ENCODE assay signal across 9 cellular contexts in genomic region chr12:55996201-55996714, GRCh38. TPM values are rescaled to one million over a fixed set of nuclear protein-coding genes. Genes with fewer than 3 reads are reported as not detected.
DNase-seq lines count a peak whose midpoint lies in the region; ATAC-seq and TF ChIP-seq lines count a peak whose summit lies in the region.
"Had no signal": no experiment of that assay in that cellular context is flagged by ENCODE, and none has a peak within 500 bp of the region (broad histone marks: within the 10 kb centered on the region; RNA-seq: fewer than 3 reads in every experiment).

No MANE protein-coding gene starts in this region.

- peak; percentile 81 for ATAC-seq in aorta (ENCODE audit: low FRiP score)
- no peak for ATAC-seq in GM18517 (IDR thresholded peaks at IDR 0.05; ENCODE audit: unreplicated experiment)

- no peaks in the 10 kb centered on the region for H4K20me1 ChIP-seq in SK-N-SH (ENCODE audit: insufficient read depth)

- peaks cover 20% of the 10 kb centered on the region for H3K27me3 Mint-ChIP-seq in activated naive CD8-positive, alpha-beta T cell treated with anti-CD3 and anti-CD28 coated beads for 36 hours
- H3K27me3 Mint-ChIP-seq in glutamatergic neuron (ENCODE audit: unreplicated experiment) = no peaks in the 10 kb centered on the region

- TF ChIP-seq CTCF in SK-N-SH (IDR thresholded peaks at IDR 0.05) (peak; percentile 93), glutamatergic neuron (IDR thresholded peaks at IDR 0.05; ENCODE audit: partially characterized antibody, unreplicated experiment) (peak; percentile 86), ovary (IDR thresholded peaks at IDR 0.05) (peak; percentile 68 to 84 (median 80))

- peak overlapping the region; percentile 99 for H3K4me2 ChIP-seq in SK-N-SH

- no peaks in the 10 kb centered on the region for H3K9me3 Mint-ChIP-seq in activated naive CD8-positive, alpha-beta T cell treated with anti-CD3 and anti-CD28 coated beads for 36 hours
- H3K9me3 Mint-ChIP-seq in glutamatergic neuron (ENCODE audit: unreplicated experiment) = peaks cover 9% of the 10 kb centered on the region

- H3K79me2 ChIP-seq in SK-N-SH (ENCODE audit: insufficient read depth) = peaks cover 9% of the 10 kb centered on the region; the same call in 1 of the 2 replicates

- H3K27me3 ChIP-seq in MG63 (no peaks in the 10 kb centered on the region), SK-N-SH (ENCODE audit: insufficient read depth) (no peaks in the 10 kb centered on the region), ovary (no peaks in the 10 kb centered on the region), aorta (ENCODE audit: control insufficient read depth in 1 of 2, insufficient read depth in 2 of 2, low read length in 1 of 2) (no peaks in the 10 kb centered on the region)

- peaks cover 26% of the 10 kb centered on the region for H3F3A ChIP-seq in SK-N-SH (replicated peaks; ENCODE audit: insufficient read depth)

- peaks cover 5% of the 10 kb centered on the region for H3K36me3 Mint-ChIP-seq in activated naive CD8-positive, alpha-beta T cell treated with anti-CD3 and anti-CD28 coated beads for 36 hours
- H3K36me3 Mint-ChIP-seq in glutamatergic neuron (ENCODE audit: unreplicated experiment) = no peaks in the 10 kb centered on the region

- peak overlapping the region; percentile 70 for H3K4me3 ChIP-seq in MG63
- H3K4me3 ChIP-seq in SK-N-SH (ENCODE audit: low read depth in 2 of 2, low read length in 1 of 2) = peak overlapping the region; percentile 85 to 97
- peak overlapping the region; percentile 52 for H3K4me3 ChIP-seq in ovary
- peak overlapping the region; percentile 47 to 85 for H3K4me3 ChIP-seq in aorta (ENCODE audit: low read length in 2 of 2)

- TF ChIP-seq EP300 in SK-N-SH (IDR thresholded peaks at IDR 0.05; ENCODE audit: borderline replicate concordance in 1 of 2, low read depth in 1 of 2, low read length in 1 of 2) (no peak), ovary (IDR thresholded peaks at IDR 0.05) (no peak)

- no peaks in the 10 kb centered on the region for H3K9me2 ChIP-seq in SK-N-SH

- intact Hi-C loops in ovary (cut with DNase I) (loop anchor here (2.0 to 10.0 kb wide), 3 partner anchors 41 to 49 kb away; partner anchors contain the start of gene RPS26 (in 3 of the 4)), aorta (cut with DNase I) (loop anchor here (5.0 kb wide), 2 partner anchors 36 to 46 kb away; partner anchors contain the start of gene RPS26 (in 1 of the 2))

- CTCF ChIA-PET in SK-N-SH (lab: Yijun Ruan, JAX) = interaction anchor here (0.6 to 10.8 kb wide), 36 partner anchors 8 to 317 kb away, joined by 3 to 183 read pairs (median 4); partner anchors contain the start of genes IKZF4, RAB5B, RPL41 and ZC3H10

- POLR2A ChIA-PET in SK-N-SH (lab: Yijun Ruan, JAX) = interaction anchor here (1.1 to 2.2 kb wide), 4 partner anchors 11 to 108 kb away, joined by 4 to 11 read pairs (median 5); partner anchors contain the start of gene PA2G4

- DNase-seq in DMS53 treated with DMSO at 0.1 percent for 48 hours (lab: John Stamatoyannopoulos, UW; ENCODE audit: unreplicated experiment) (peak; percentile 57), MG63 (peak; percentile 34), SK-N-SH (peak; percentile 70), glutamatergic neuron (peak; percentile 50), ovary (peak in 3 of 5 donors; percentile 35 to 65 (median 55)), aorta (no peak)
- DNase-seq in activated naive CD8-positive, alpha-beta T cell treated with anti-CD3 and anti-CD28 coated beads for 36 hours = peak; percentile 59

- no peaks in the 10 kb centered on the region for H3K9me3 ChIP-seq in MG63
- no peaks in the 10 kb centered on the region for H3K9me3 ChIP-seq in SK-N-SH
- H3K9me3 ChIP-seq in ovary = no peaks in the 10 kb centered on the region
- no peaks in the 10 kb centered on the region for H3K9me3 ChIP-seq in aorta (ENCODE audit: control insufficient read depth, low read length)

- peak; percentile 86 for TF ChIP-seq RAD21 in SK-N-SH (IDR thresholded peaks at IDR 0.05; ENCODE audit: low read length)

- TF ChIP-seq POLR2A in ovary (IDR thresholded peaks at IDR 0.05) = no peak

- peak overlapping the region; percentile 81; the same call in 1 of the 2 replicates for H3K9ac ChIP-seq in SK-N-SH

- H3K4me1 ChIP-seq in SK-N-SH (ENCODE audit: control insufficient read depth in 1 of 2, insufficient read depth in 2 of 2, low read depth in 1 of 2, low read length in 1 of 2) (peaks cover 0 to 3% of the 10 kb centered on the region in 2 experiments; a peak in 1 of 4 replicates), ovary (ENCODE audit: insufficient read depth) (peaks cover 3% of the 10 kb centered on the region), aorta (ENCODE audit: control insufficient read depth in 1 of 2, insufficient read depth in 2 of 2, low read length in 2 of 2) (no peaks in the 10 kb centered on the region)

- peaks cover 21% of the 10 kb centered on the region for H3K36me3 ChIP-seq in MG63
- peaks cover 13 to 32% of the 10 kb centered on the region in 2 experiments for H3K36me3 ChIP-seq in SK-N-SH (replicated peaks in 1 of 2; ENCODE audit: control insufficient read depth in 1 of 2, insufficient read depth in 2 of 2, low read length in 1 of 2)
- no peaks in the 10 kb centered on the region for H3K36me3 ChIP-seq in ovary
- H3K36me3 ChIP-seq in aorta (ENCODE audit: control insufficient read depth in 1 of 2, insufficient read depth in 2 of 2, low read length in 1 of 2) = peaks cover 0 to 3% of the 10 kb centered on the region in 2 donors

- H3K27ac ChIP-seq in SK-N-SH (ENCODE audit: low read depth in 2 of 2, low read length in 1 of 2) = peak overlapping the region; percentile 70 to 85
- H3K27ac ChIP-seq in ovary = peak overlapping the region in 1 of 2 donors; percentile 80
- no peak overlapping the region for H3K27ac ChIP-seq in aorta (ENCODE audit: low read depth in 1 of 2, low read length in 2 of 2)

- WGBS in SK-N-SH (ENCODE audit: low lambda C conversion rate) = 24% methylated on average over 14 of the region's 14 CpGs
- WGBS in ovary, 3 donors = 12 to 19% (median 13%) methylated on average over 14 of the region's 14 CpGs
- 12 to 16% methylated on average over 14 of the region's 14 CpGs for WGBS in aorta, 2 donors

- peak overlapping the region; percentile 90 for H2AFZ ChIP-seq in SK-N-SH (ENCODE audit: low read depth)

- peak overlapping the region; percentile 25 for H3K27ac Mint-ChIP-seq in activated naive CD8-positive, alpha-beta T cell treated with anti-CD3 and anti-CD28 coated beads for 36 hours
- H3K27ac Mint-ChIP-seq in glutamatergic neuron (ENCODE audit: unreplicated experiment) = peak overlapping the region; percentile 79

- peaks cover 25% of the 10 kb centered on the region for H3K4me1 Mint-ChIP-seq in activated naive CD8-positive, alpha-beta T cell treated with anti-CD3 and anti-CD28 coated beads for 36 hours
- H3K4me1 Mint-ChIP-seq in glutamatergic neuron (ENCODE audit: low read depth, unreplicated experiment) = no peaks in the 10 kb centered on the region

- H3K4me3 Mint-ChIP-seq in activated naive CD8-positive, alpha-beta T cell treated with anti-CD3 and anti-CD28 coated beads for 36 hours = peak overlapping the region; percentile 77
- peak overlapping the region; percentile 96 for H3K4me3 Mint-ChIP-seq in glutamatergic neuron (ENCODE audit: unreplicated experiment)

RNA-seq across cellular contexts. Expression of gene SUOX, which starts 0.8 kb away (rescaled TPM):
- total RNA-seq in MG63 (2014; rRNA removed; shearing (Covaris generic); ENCODE audit: low replicate concordance) = 9.7 and 23.4 TPM in 2 replicates
- 23.2 and 25.7 TPM in 2 replicates for polyA plus RNA-seq in SK-N-SH (2012; rRNA removed)
- polyA plus RNA-seq in SK-N-SH (2012; cell fraction: cytosol; rRNA removed) = 14.1 and 18.3 TPM in 2 replicates
- 32.8 and 45.2 TPM in 2 replicates for polyA plus RNA-seq in SK-N-SH (2012; cell fraction: nucleus; rRNA removed)
- total RNA-seq in activated naive CD8-positive, alpha-beta T cell treated with anti-CD3 and anti-CD28 coated beads for 36 hours = 1 to 10 TPM; 4.6 to 4.9 TPM
- total RNA-seq in glutamatergic neuron (ENCODE audit: unreplicated experiment) = 23.9 TPM
- 10 to 100 TPM; 22.1 to 39.4 (median 31.9) TPM for total RNA-seq in ovary
- polyA plus RNA-seq in ovary = 10 to 100 TPM; 18.0 to 34.2 TPM
- 10 to 100 TPM; 17.7 to 18.3 TPM for total RNA-seq in aorta
- 10 to 100 TPM in 1 of 2 donors, 1 to 10 TPM in 1; 6.4 to 17.6 TPM for polyA plus RNA-seq in aorta

RNA-seq across cellular contexts. Expression of gene RAB5B, which starts 22.4 kb away (rescaled TPM):
- total RNA-seq in MG63 (2014; rRNA removed; shearing (Covaris generic); ENCODE audit: low replicate concordance) = 16.5 and 18.6 TPM in 2 replicates
- polyA plus RNA-seq in SK-N-SH (2012; rRNA removed) = 54.0 and 79.4 TPM in 2 replicates
- polyA plus RNA-seq in SK-N-SH (2012; cell fraction: cytosol; rRNA removed) = 60.7 and 66.8 TPM in 2 replicates
- 40.9 and 67.0 TPM in 2 replicates for polyA plus RNA-seq in SK-N-SH (2012; cell fraction: nucleus; rRNA removed)
- 10 to 100 TPM; 24.5 to 25.3 TPM for total RNA-seq in activated naive CD8-positive, alpha-beta T cell treated with anti-CD3 and anti-CD28 coated beads for 36 hours
- 170 TPM for total RNA-seq in glutamatergic neuron (ENCODE audit: unreplicated experiment)
- total RNA-seq in ovary = 100 to 1,000 TPM in 5 of 7 donors, 10 to 100 TPM in 2; 60.4 to 136 (median 117) TPM
- 100 to 1,000 TPM in 1 of 2 donors, 10 to 100 TPM in 1; 81.7 to 217 TPM for polyA plus RNA-seq in ovary
- 100 to 1,000 TPM; 115 to 126 TPM for total RNA-seq in aorta
- polyA plus RNA-seq in aorta = 10 to 100 TPM; 58.4 to 86.2 TPM

RNA-seq across cellular contexts. Expression of gene IKZF4, which starts 24.6 kb away (rescaled TPM):
- 0.30 and 0.54 TPM in 2 replicates for total RNA-seq in MG63 (2014; rRNA removed; shearing (Covaris generic); ENCODE audit: low replicate concordance)
- polyA plus RNA-seq in SK-N-SH (2012; rRNA removed) (2.0 and 3.9 TPM in 2 replicates), ovary (10 to 100 TPM in 1 of 2 donors, 1 to 10 TPM in 1; 6.2 to 12.5 TPM), aorta (1 to 10 TPM; 1.8 to 5.3 TPM)
- polyA plus RNA-seq in SK-N-SH (2012; cell fraction: cytosol; rRNA removed) = 2.7 and 3.5 TPM in 2 replicates
- 9.5 and 11.2 TPM in 2 replicates for polyA plus RNA-seq in SK-N-SH (2012; cell fraction: nucleus; rRNA removed)
- 10 to 100 TPM; 22.5 to 22.9 TPM for total RNA-seq in activated naive CD8-positive, alpha-beta T cell treated with anti-CD3 and anti-CD28 coated beads for 36 hours
- total RNA-seq in glutamatergic neuron (ENCODE audit: unreplicated experiment) (24.1 TPM), ovary (10 to 100 TPM in 5 of 7 donors, 1 to 10 TPM in 2; 4.0 to 33.2 (median 20.0) TPM), aorta (10 to 100 TPM in 1 of 2 donors, 1 to 10 TPM in 1; 9.8 to 12.2 TPM)

RNA-seq across cellular contexts. Expression of gene CDK2, which starts 29.6 kb away (rescaled TPM):
- total RNA-seq in MG63 (2014; rRNA removed; shearing (Covaris generic); ENCODE audit: low replicate concordance) = 40.9 and 41.8 TPM in 2 replicates
- polyA plus RNA-seq in SK-N-SH (2012; rRNA removed) (34.7 and 43.3 TPM in 2 replicates), ovary (10 to 100 TPM; 21.7 to 21.8 TPM), aorta (10 to 100 TPM; 27.9 to 36.5 TPM)
- 21.7 and 27.5 TPM in 2 replicates for polyA plus RNA-seq in SK-N-SH (2012; cell fraction: cytosol; rRNA removed)
- polyA plus RNA-seq in SK-N-SH (2012; cell fraction: nucleus; rRNA removed) = 81.1 and 115 TPM in 2 replicates
- 100 to 1,000 TPM; 111 to 120 TPM for total RNA-seq in activated naive CD8-positive, alpha-beta T cell treated with anti-CD3 and anti-CD28 coated beads for 36 hours
- total RNA-seq in glutamatergic neuron (ENCODE audit: unreplicated experiment) (20.5 TPM), ovary (10 to 100 TPM; 18.3 to 33.9 (median 31.3) TPM), aorta (10 to 100 TPM; 29.8 to 35.5 TPM)

RNA-seq across cellular contexts. Expression of gene PMEL, which starts 30.4 kb away (rescaled TPM):
- total RNA-seq in MG63 (2014; rRNA removed; shearing (Covaris generic); ENCODE audit: low replicate concordance) = 2.0 TPM in 1 of 2 replicates, not detected in the other
- polyA plus RNA-seq in SK-N-SH (2012; rRNA removed) = 1.8 and 2.7 TPM in 2 replicates
- 0.60 and 0.79 TPM in 2 replicates for polyA plus RNA-seq in SK-N-SH (2012; cell fraction: cytosol; rRNA removed)
- polyA plus RNA-seq in SK-N-SH (2012; cell fraction: nucleus; rRNA removed) = 5.4 and 5.5 TPM in 2 replicates
- under 1 TPM; 0.25 to 0.28 TPM for total RNA-seq in activated naive CD8-positive, alpha-beta T cell treated with anti-CD3 and anti-CD28 coated beads for 36 hours
- total RNA-seq in glutamatergic neuron (ENCODE audit: unreplicated experiment) = 851 TPM
- total RNA-seq in ovary = 10 to 100 TPM in 1 of 7 donors, 1 to 10 TPM in 6; 2.0 to 11.5 (median 3.7) TPM
- polyA plus RNA-seq in ovary = 1 to 10 TPM; 2.0 to 2.7 TPM
- 1 to 10 TPM in 1 of 2 donors, under 1 TPM in 1; 0.93 to 2.0 TPM for total RNA-seq in aorta
- polyA plus RNA-seq in aorta = 1 to 10 TPM in 1 of 2 donors, under 1 TPM in 1; 0.64 to 2.9 TPM
- total RNA-seq: frontal cortex had no signal

Comparison
In these comparisons a context has a peak if more than half of its experiments do, and no peak if none do; other contexts are left out.
1. DNase-seq: peak in DMS53 treated with DMSO at 0.1 percent for 48 hours (single experiment), MG63 (single experiment), SK-N-SH (single experiment), activated naive CD8-positive, alpha-beta T cell treated with anti-CD3 and anti-CD28 coated beads for 36 hours (single experiment), glutamatergic neuron (single experiment) and ovary (3 of 5); none in aorta (0 of 2).
2. H3K27ac ChIP-seq: peak in SK-N-SH (2 of 2); none in aorta (0 of 2).
3. Peak in every context shown above with its lines, with median percentiles within 50 percentile points of each other: H3K4me3 ChIP-seq and CTCF ChIP-seq.